ENCODE assay signal across 13 cellular contexts in genomic region chr20:44585042-44585968, GRCh38. TPM values are rescaled to one million over a fixed set of nuclear protein-coding genes. Genes with fewer than 3 reads are reported as not detected.
DNase-seq lines count a peak whose midpoint lies in the region; ATAC-seq, FAIRE-seq and TF ChIP-seq lines count a peak whose summit lies in the region.
"Had no signal": no experiment of that assay in that cellular context is flagged by ENCODE, and none has a peak within 500 bp of the region (broad histone marks: within the 10 kb centered on the region; RNA-seq: fewer than 3 reads in every experiment).

No MANE protein-coding gene starts in this region.

- H3K4me1 ChIP-seq in astrocyte (ENCODE audit: insufficient read depth, low read length) (peaks cover 25% of the 10 kb centered on the region), trophoblast cell (ENCODE audit: control insufficient read depth in 1 of 2, insufficient read depth in 2 of 2, low read length in 2 of 2) (peaks cover 14 to 17% of the 10 kb centered on the region in 2 experiments)

- H2AFZ ChIP-seq in astrocyte (ENCODE audit: low read depth, low read length) = no peak overlapping the region
- no peak overlapping the region for H2AFZ ChIP-seq in trophoblast cell (ENCODE audit: insufficient read depth, low read length, poor library complexity)

- H3K14ac ChIP-seq in trophoblast cell (ENCODE audit: low read length) = no peak overlapping the region

- no peak overlapping the region for H4K8ac ChIP-seq in trophoblast cell (ENCODE audit: low read depth, low read length)

- H4K91ac ChIP-seq in trophoblast cell (ENCODE audit: low read depth, low read length) = peak overlapping the region; percentile 4

- H3K4me1 Mint-ChIP-seq in astrocyte (ENCODE audit: low read depth, unreplicated experiment) = peaks cover 25% of the 10 kb centered on the region

- no peaks in the 10 kb centered on the region for H3K36me3 ChIP-seq in GM06990 (ENCODE audit: control insufficient read depth, insufficient read depth, low read length)
- no peaks in the 10 kb centered on the region for H3K36me3 ChIP-seq in astrocyte (ENCODE audit: insufficient read depth, low read length)
- no peaks in the 10 kb centered on the region for H3K36me3 ChIP-seq in trophoblast cell (ENCODE audit: control insufficient read depth in 1 of 2, insufficient read depth in 2 of 2, low read length in 2 of 2)

- no peak overlapping the region for H2BK5ac ChIP-seq in trophoblast cell (ENCODE audit: low read depth, low read length, poor library complexity)

- H3K9ac ChIP-seq in astrocyte (ENCODE audit: low read length) (no peak overlapping the region), trophoblast cell (ENCODE audit: low read length) (no peak overlapping the region)

- peaks cover 8% of the 10 kb centered on the region for H3K36me3 Mint-ChIP-seq in astrocyte (ENCODE audit: low read depth, unreplicated experiment)
- H3K36me3 Mint-ChIP-seq: natural killer cell treated with Interleukin-12 subunit alpha and Interleukin-12 subunit beta and Interleukin-15 and Interleukin-18, amount 100 ng/mL, for 72 hours had no signal

- H4K20me1 ChIP-seq in astrocyte (ENCODE audit: insufficient read depth, low read length) = no peaks in the 10 kb centered on the region

- FAIRE-seq in astrocyte (lab: Jason Lieb, UNC) = no peak
- no peak for FAIRE-seq in H54 (lab: Jason Lieb, UNC)

- no peak overlapping the region for H3K4ac ChIP-seq in trophoblast cell (ENCODE audit: low read depth, low read length)

- H2BK120ac ChIP-seq in trophoblast cell (ENCODE audit: insufficient read depth, low read length, poor library complexity) = no peak overlapping the region

- peak overlapping the region; percentile 40 for H3K4me3 Mint-ChIP-seq in astrocyte (ENCODE audit: unreplicated experiment)
- H3K4me3 Mint-ChIP-seq: natural killer cell treated with Interleukin-12 subunit alpha and Interleukin-12 subunit beta and Interleukin-15 and Interleukin-18, amount 100 ng/mL, for 72 hours had no signal

- ATAC-seq in HG03354 (IDR thresholded peaks at IDR 0.05; ENCODE audit: poor library complexity, severe bottlenecking, unreplicated experiment) = no peak
- ATAC-seq: natural killer cell treated with Interleukin-12 subunit alpha and Interleukin-12 subunit beta and Interleukin-15 and Interleukin-18, amount 100 ng/mL, for 72 hours had no signal

- H2BK12ac ChIP-seq in trophoblast cell (ENCODE audit: low read length) = no peak overlapping the region

- H3K79me1 ChIP-seq in trophoblast cell (ENCODE audit: low read length) = peaks cover 2% of the 10 kb centered on the region

- H3K27me3 Mint-ChIP-seq in astrocyte (ENCODE audit: low read depth, unreplicated experiment) = no peaks in the 10 kb centered on the region

- H3K4me2 ChIP-seq in astrocyte (ENCODE audit: low read length) (no peak overlapping the region), trophoblast cell (ENCODE audit: low read length) (no peak overlapping the region)

- no CpG with 5 or more reads among the region's 7 CpGs for WGBS in trophoblast cell (ENCODE audit: extremely low coverage, insufficient coverage, insufficient read length)

- H3K27ac ChIP-seq in astrocyte (ENCODE audit: low read depth, low read length) (no peak overlapping the region), trophoblast cell (ENCODE audit: low read depth, low read length) (no peak overlapping the region)

- no peak overlapping the region for H3K23ac ChIP-seq in trophoblast cell (ENCODE audit: low read length)

- H3K4me3 ChIP-seq in GM06990 (replicated peaks; ENCODE audit: low read depth, low read length) (peak overlapping the region; percentile 36), HFF-Myc (replicated peaks; ENCODE audit: low read depth, low read length) (peak overlapping the region; percentile 56; the same call in 1 of the 2 replicates), astrocyte (ENCODE audit: insufficient read depth, low read depth, low read length) (no peak overlapping the region), trophoblast cell (ENCODE audit: low read depth, low read length) (no peak overlapping the region)

- H3K9me3 ChIP-seq in astrocyte (ENCODE audit: insufficient read depth, low read depth, low read length) (no peaks in the 10 kb centered on the region), trophoblast cell (ENCODE audit: insufficient read depth, low read depth, low read length) (no peaks in the 10 kb centered on the region)

- no peak overlapping the region for H2AK5ac ChIP-seq in trophoblast cell (ENCODE audit: low read length)

- no peak for TF ChIP-seq POLR2A in H54 (IDR thresholded peaks at IDR 0.05; ENCODE audit: low read depth, low read length)

- H3K27ac Mint-ChIP-seq in astrocyte (ENCODE audit: unreplicated experiment) = no peak overlapping the region
- H3K27ac Mint-ChIP-seq: natural killer cell treated with Interleukin-12 subunit alpha and Interleukin-12 subunit beta and Interleukin-15 and Interleukin-18, amount 100 ng/mL, for 72 hours had no signal

- H3K27me3 ChIP-seq in GM06990 (replicated peaks; ENCODE audit: control insufficient read depth, insufficient read depth, low read length) (no peaks in the 10 kb centered on the region), astrocyte (ENCODE audit: insufficient read depth, low read length) (no peaks in the 10 kb centered on the region), trophoblast cell (ENCODE audit: insufficient read depth, low read length) (no peaks in the 10 kb centered on the region)

- no peak for TF ChIP-seq CTCF in GM06990 (IDR thresholded peaks at IDR 0.05; ENCODE audit: insufficient read depth, low read length, poor library complexity, severe bottlenecking)
- no peak for TF ChIP-seq CTCF in HFF-Myc (IDR thresholded peaks at IDR 0.05; ENCODE audit: low read depth, low read length, missing control alignments)
- TF ChIP-seq CTCF in astrocyte (IDR thresholded peaks at IDR 0.05; ENCODE audit: insufficient read depth, low read depth, low read length) = no peak

- DNase-seq in GM06990 (ENCODE audit: extremely low read depth, insufficient read length) (no peak), HFF-Myc (ENCODE audit: extremely low read depth, low read depth) (no peak), astrocyte (ENCODE audit: low read depth) (no peak), trophoblast cell (peak in 1 of 2 donors; percentile 32), H4 (ENCODE audit: low spot score) (no peak), H54 (ENCODE audit: insufficient read length, low spot score) (no peak), NCI-H82 (lab: John Stamatoyannopoulos, UW) (no peak)
- DNase-seq: activated gamma-delta T cell treated with Interleukin-2 at 50 U/mL for 16 hours; dermis blood vessel endothelial cell; H7; stimulated activated CD4-positive, alpha-beta T cell treated with anti-CD3 and anti-CD28 coated beads, Interleukin-1b, Interleukin-23, amount 100 ng/mL, for 48 hours had no signal

- H3K79me2 ChIP-seq in astrocyte (ENCODE audit: insufficient read depth, low read length) = peaks cover 5% of the 10 kb centered on the region
- no peaks in the 10 kb centered on the region for H3K79me2 ChIP-seq in trophoblast cell (ENCODE audit: control insufficient read depth, insufficient read depth, low read length, poor library complexity)

- no peaks in the 10 kb centered on the region for H3K9me3 Mint-ChIP-seq in astrocyte (ENCODE audit: unreplicated experiment)
- H3K9me3 Mint-ChIP-seq: natural killer cell treated with Interleukin-12 subunit alpha and Interleukin-12 subunit beta and Interleukin-15 and Interleukin-18, amount 100 ng/mL, for 72 hours had no signal

- H4K12ac ChIP-seq in trophoblast cell (ENCODE audit: low read depth, low read length) = no peak overlapping the region

- H3K18ac ChIP-seq in trophoblast cell (ENCODE audit: low read length) = no peak overlapping the region

RNA-seq across cellular contexts. Expression of gene PKIG, which starts 2.9 kb away (rescaled TPM):
- 27.8 and 30.1 TPM in 2 replicates for total RNA-seq in astrocyte
- 27.2 and 27.9 TPM in 2 replicates for polyA plus RNA-seq in trophoblast cell (2013)
- total RNA-seq in H4 (2014; rRNA removed; shearing (Covaris generic)) = 73.8 and 77.3 TPM in 2 replicates

Comparison
In these comparisons a context has a peak if more than half of its experiments do, and no peak if none do; other contexts are left out.
1. H3K4me3 ChIP-seq: peak in GM06990 (single experiment) and HFF-Myc (single experiment); none in astrocyte (single experiment) and trophoblast cell (single experiment).